ENCODE assay signal across 9 cellular contexts in the genomic region with DNA sequence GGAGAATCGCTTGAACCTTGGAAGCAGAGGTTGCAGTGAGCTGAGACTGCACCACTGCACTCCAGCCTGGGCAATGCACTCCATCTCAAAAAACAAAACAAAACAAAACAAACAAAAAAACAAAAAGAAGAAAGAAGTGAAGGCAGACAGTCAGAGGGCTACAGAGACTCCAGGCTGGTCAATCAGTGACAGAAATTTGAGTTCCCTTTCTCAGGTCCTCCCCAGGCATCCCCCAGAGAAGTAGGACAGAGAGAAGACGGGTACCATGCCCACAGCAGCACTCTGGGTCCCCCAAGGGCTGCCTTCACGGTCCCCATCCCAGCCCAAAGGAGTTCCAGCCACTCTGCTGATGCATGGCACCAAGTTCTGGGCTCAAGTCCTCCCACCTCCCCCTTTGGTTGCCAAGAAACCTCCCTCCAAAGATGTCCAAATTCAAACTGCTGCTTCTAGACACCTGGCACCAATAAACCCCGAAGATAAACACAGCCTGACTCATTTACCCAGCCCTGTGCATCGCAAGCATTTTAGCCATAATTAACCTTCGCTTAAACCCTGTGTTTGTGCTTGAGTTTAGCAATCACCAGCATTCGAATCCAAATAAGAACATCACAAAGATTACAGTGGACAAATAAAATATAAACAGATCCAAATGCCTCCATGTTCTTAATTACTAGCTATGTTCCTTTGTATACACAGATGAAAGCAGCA. TPM values are rescaled to one million over a fixed set of nuclear protein-coding genes. Genes with fewer than 3 reads are reported as not detected.
DNase-seq lines count a peak whose midpoint lies in the region; ATAC-seq, FAIRE-seq and TF ChIP-seq lines count a peak whose summit lies in the region.
"Had no signal": no experiment of that assay in that cellular context is flagged by ENCODE, and none has a peak within 500 bp of the region (broad histone marks: within the 10 kb centered on the region; RNA-seq: fewer than 3 reads in every experiment).

No MANE protein-coding gene starts in this region.

- peak overlapping the region; percentile 13 to 18 for H3K4me3 Mint-ChIP-seq in activated T-cell treated with anti-CD3 and anti-CD28 coated beads, Interleukin-2, amount 50 U/mL, for 72 hours
- no peak overlapping the region for H3K4me3 Mint-ChIP-seq in nephron progenitor cell

- H3K4me1 Mint-ChIP-seq in activated T-cell treated with anti-CD3 and anti-CD28 coated beads, Interleukin-2, amount 50 U/mL, for 72 hours (ENCODE audit: low read depth), result peaks cover 94% of the 10 kb centered on the region
- H3K4me1 Mint-ChIP-seq in nephron progenitor cell, result peaks cover 47% of the 10 kb centered on the region

- no peaks in the 10 kb centered on the region for H3K9me3 Mint-ChIP-seq in activated T-cell treated with anti-CD3 and anti-CD28 coated beads, Interleukin-2, amount 50 U/mL, for 72 hours
- H3K9me3 Mint-ChIP-seq in nephron progenitor cell, result no peaks in the 10 kb centered on the region

- ATAC-seq in activated T-cell treated with anti-CD3 and anti-CD28 coated beads, Interleukin-2, amount 50 U/mL, for 72 hours (replicated peaks in 1 of 2), result no peak
- ATAC-seq in GM19455 (IDR thresholded peaks at IDR 0.05; ENCODE audit: unreplicated experiment), result no peak
- ATAC-seq: right lobe of liver had no signal

- peaks cover 19 to 39% of the 10 kb centered on the region in 2 donors for H3K36me3 Mint-ChIP-seq in activated T-cell treated with anti-CD3 and anti-CD28 coated beads, Interleukin-2, amount 50 U/mL, for 72 hours (ENCODE audit: insufficient read depth in 2 of 2)
- H3K36me3 Mint-ChIP-seq in nephron progenitor cell (ENCODE audit: low read depth), result peaks cover 17% of the 10 kb centered on the region

- peak overlapping the region; percentile 95 for H3K27ac Mint-ChIP-seq in activated T-cell treated with anti-CD3 and anti-CD28 coated beads, Interleukin-2, amount 50 U/mL, for 72 hours
- peak overlapping the region; percentile 89 for H3K27ac Mint-ChIP-seq in nephron progenitor cell

- no peak for TF ChIP-seq CTCF in nephron progenitor cell (IDR thresholded peaks at IDR 0.05)

- no peaks in the 10 kb centered on the region for H3K27me3 Mint-ChIP-seq in activated T-cell treated with anti-CD3 and anti-CD28 coated beads, Interleukin-2, amount 50 U/mL, for 72 hours (ENCODE audit: low read depth)
- H3K27me3 Mint-ChIP-seq in nephron progenitor cell (ENCODE audit: low read depth, poor library complexity), result peaks cover 4% of the 10 kb centered on the region

- DNase-seq in GM18507 (ENCODE audit: extremely low spot score, insufficient read length, low read depth) (no peak), HT-29 (ENCODE audit: low spot score) (peak; percentile 25), nephron progenitor cell (no peak), NCI-H526 (lab: John Stamatoyannopoulos, UW) (no peak), HuH-7.5 (ENCODE audit: low spot score) (no peak)
- no peak for DNase-seq in activated T-cell treated with anti-CD3 and anti-CD28 coated beads, Interleukin-2, amount 50 U/mL, for 72 hours
- DNase-seq: cortex of kidney, right lobe of liver had no signal

- FAIRE-seq in GM18507 (lab: Jason Lieb, UNC), result peak; percentile 76

RNA-seq across cellular contexts. Expression of gene SEMA4D, which starts 24.0 kb away (rescaled TPM):
- 13.2 and 18.5 TPM in 2 replicates for total RNA-seq in HT-29 (2014; rRNA removed; shearing (Covaris generic))
- total RNA-seq in activated T-cell treated with anti-CD3 and anti-CD28 coated beads, Interleukin-2, amount 50 U/mL, for 72 hours, result 100 to 1,000 TPM; 182 to 198 TPM
